In genomic region chr2:59627599-59627998, GRCh38 we compare ENCODE assay signal across 31 cellular contexts.
"Had no signal": no experiment of that assay in that cellular context is flagged by ENCODE, and none has a peak within 500 bp of the region (broad histone marks: within the 10 kb centered on the region; RNA-seq: fewer than 3 reads in every experiment).

No MANE protein-coding gene starts in this region.

- H3K4me1 ChIP-seq: parathyroid adenoma, psoas muscle, thyroid gland, tibial nerve, upper lobe of left lung, vagina had no signal

- H3K4me2 ChIP-seq: smooth muscle cell had no signal

- H3K9ac ChIP-seq: parathyroid adenoma had no signal

- H3K36me3 Mint-ChIP-seq: naive thymus-derived CD8-positive, alpha-beta T cell; natural killer cell treated with Interleukin-12 subunit alpha and Interleukin-12 subunit beta and Interleukin-15 and Interleukin-18, amount 100 ng/mL, for 72 hours had no signal

- H3K27me3 Mint-ChIP-seq: natural killer cell treated with Interleukin-12 subunit alpha and Interleukin-12 subunit beta and Interleukin-15 and Interleukin-18, amount 100 ng/mL, for 72 hours; progenitor cell of endocrine pancreas; stimulated activated memory B cell treated with anti-CD40 and anti-IgM and Interleukin-4, amounts not matched to agents 10 μg/mL and 1 μg/mL and 100 μg/mL, for 72 hours; stimulated activated naive CD8-positive, alpha-beta T cell treated with anti-CD3 and anti-CD28 coated beads, Interleukin-15, Interleukin-2, amounts not matched to agents 100 ng/mL and 50 ng/mL, for 24 hours had no signal

- H3K4me3 Mint-ChIP-seq: naive thymus-derived CD8-positive, alpha-beta T cell; natural killer cell treated with Interleukin-12 subunit alpha and Interleukin-12 subunit beta and Interleukin-15 and Interleukin-18, amount 100 ng/mL, for 72 hours; nephron progenitor cell; neural crest cell; stimulated activated memory B cell treated with anti-CD40 and anti-IgM and Interleukin-4, amounts not matched to agents 10 μg/mL and 1 μg/mL and 100 μg/mL, for 72 hours; stimulated activated naive CD8-positive, alpha-beta T cell treated with anti-CD3 and anti-CD28 coated beads, Interleukin-15, Interleukin-2, amounts not matched to agents 100 ng/mL and 50 ng/mL, for 24 hours had no signal

- H3K36me3 ChIP-seq: neutrophil, spleen, stomach, thoracic aorta, thyroid gland, tibial nerve, upper lobe of left lung, vagina had no signal

- H3K27ac ChIP-seq: neutrophil, parathyroid adenoma, psoas muscle, skin epidermis, spleen, stomach, thoracic aorta, thyroid gland, tibial nerve, upper lobe of left lung, vagina had no signal

- H3K9me3 ChIP-seq: neutrophil, psoas muscle, thoracic aorta, thyroid gland, tibial nerve, upper lobe of left lung, vagina had no signal

- FAIRE-seq: urothelium cell line had no signal

- H3K4me1 Mint-ChIP-seq: neural crest cell had no signal

- H3K4me3 ChIP-seq: psoas muscle, skin epidermis, smooth muscle cell, spleen, stomach, thoracic aorta, thyroid gland, tibial nerve, upper lobe of left lung, vagina had no signal

- H3K27ac Mint-ChIP-seq: naive thymus-derived CD8-positive, alpha-beta T cell; natural killer cell treated with Interleukin-12 subunit alpha and Interleukin-12 subunit beta and Interleukin-15 and Interleukin-18, amount 100 ng/mL, for 72 hours; nephron progenitor cell; progenitor cell of endocrine pancreas; stimulated activated memory B cell treated with anti-CD40 and anti-IgM and Interleukin-4, amounts not matched to agents 10 μg/mL and 1 μg/mL and 100 μg/mL, for 72 hours; stimulated activated naive CD8-positive, alpha-beta T cell treated with anti-CD3 and anti-CD28 coated beads, Interleukin-15, Interleukin-2, amounts not matched to agents 100 ng/mL and 50 ng/mL, for 24 hours had no signal

- ATAC-seq: naive thymus-derived CD8-positive, alpha-beta T cell; natural killer cell treated with Interleukin-12 subunit alpha and Interleukin-12 subunit beta and Interleukin-15 and Interleukin-18, amount 100 ng/mL, for 72 hours; psoas muscle; right cardiac atrium; sciatic nerve; stimulated activated memory B cell treated with anti-CD40 and anti-IgM and Interleukin-4, amounts not matched to agents 10 μg/mL and 1 μg/mL and 100 μg/mL, for 72 hours had no signal

- DNase-seq: naive thymus-derived CD8-positive, alpha-beta T cell; nephron progenitor cell; nucleus accumbens; posterior cingulate gyrus; psoas muscle; right cardiac atrium; spleen; stimulated activated CD4-positive, alpha-beta T cell treated with anti-CD3 and anti-CD28 coated beads, Interleukin-12 subunit alpha, Interleukin-12 subunit beta, amount 100 ng/mL, for 4 hours; stimulated activated CD4-positive, alpha-beta T cell treated with anti-CD3 and anti-CD28 coated beads, Interleukin-1b, Interleukin-23, amount 100 ng/mL, for 48 hours; stimulated activated CD4-positive, alpha-beta T cell treated with anti-CD3 and anti-CD28 coated beads, Interleukin-4, amount 100 ng/mL, for 1 hour; stimulated activated CD4-positive, alpha-beta T cell treated with anti-CD3 and anti-CD28 coated beads, Interleukin-4, amount 100 ng/mL, for 4 hours; stimulated activated CD8-positive, alpha-beta memory T cell treated with anti-CD3 and anti-CD28 coated beads, Interleukin-4, amount 100 ng/mL, for 48 hours; stimulated activated naive CD4-positive, alpha-beta T cell treated with Interleukin-2 at 50 U/mL for 16 hours; stomach; thyroid gland; trophoblast cell; upper lobe of left lung had no signal

- H2AFZ ChIP-seq: parathyroid adenoma had no signal

- H3K27me3 ChIP-seq: neutrophil, spleen, stomach, thyroid gland, tibial nerve, upper lobe of left lung, vagina had no signal

- H3K79me2 ChIP-seq: parathyroid adenoma had no signal
